21 cellular contexts compared by ENCODE assay signal in genomic region chr15:73143763-73144155, GRCh38.
DNase-seq lines count a peak whose midpoint lies in the region; ATAC-seq and TF ChIP-seq lines count a peak whose summit lies in the region.
"Had no signal": no experiment of that assay in that cellular context is flagged by ENCODE, and none has a peak within 500 bp of the region (broad histone marks: within the 10 kb centered on the region; RNA-seq: fewer than 3 reads in every experiment).

No MANE protein-coding gene starts in this region.

- H3K4me1 ChIP-seq in prostate gland (replicated peaks) = no peaks in the 10 kb centered on the region
- H3K4me1 ChIP-seq: BLaER1 had no signal

- intact Hi-C loops in activated CD4-positive, alpha-beta T cell treated with anti-CD3 and anti-CD28 coated beads for 36 hours (cut with DNase I, micrococcal nuclease) = loop anchor here in 1 of 2 experiments (1.0 to 10.0 kb wide), 5 partner anchors 84 to 507 kb away; partner anchors contain the start of genes ADPGK, NEO1 and NPTN
- intact Hi-C loops in prostate gland (cut with DNase I) = no loop called here

- WGBS in prostate gland = 86% methylated on average over 1 of the region's 1 CpG

- CTCF ChIA-PET in activated CD4-positive, alpha-beta T cell treated with anti-CD3 and anti-CD28 coated beads for 36 hours (lab: Charles Lee) = no interaction called here

- H3K27me3 ChIP-seq in prostate gland (replicated peaks; ENCODE audit: insufficient read depth) = no peaks in the 10 kb centered on the region
- H3K27me3 ChIP-seq: BLaER1 had no signal

- H3K4me1 Mint-ChIP-seq in activated CD4-positive, alpha-beta T cell treated with anti-CD3 and anti-CD28 coated beads for 36 hours = peaks cover 43% of the 10 kb centered on the region
- H3K4me1 Mint-ChIP-seq in activated naive CD8-positive, alpha-beta T cell (ENCODE audit: low read depth) = peaks cover 17% of the 10 kb centered on the region
- peaks cover 22% of the 10 kb centered on the region for H3K4me1 Mint-ChIP-seq in activated naive CD8-positive, alpha-beta T cell treated with anti-CD3 and anti-CD28 coated beads for 36 hours
- peaks cover 7% of the 10 kb centered on the region for H3K4me1 Mint-ChIP-seq in activated naive CD8-positive, alpha-beta T cell treated with anti-CD3 and anti-CD28 coated beads, Interleukin-2, amount 10 ng/mL, durations not matched to agents 7 days and 5 days

- H3K9me3 ChIP-seq in prostate gland = no peaks in the 10 kb centered on the region
- H3K9me3 ChIP-seq: BLaER1 had no signal

- H3K36me3 Mint-ChIP-seq in activated CD4-positive, alpha-beta T cell treated with anti-CD3 and anti-CD28 coated beads for 36 hours (ENCODE audit: low read depth) = peaks cover 6% of the 10 kb centered on the region
- peaks cover 15% of the 10 kb centered on the region for H3K36me3 Mint-ChIP-seq in activated naive CD8-positive, alpha-beta T cell
- H3K36me3 Mint-ChIP-seq in activated naive CD8-positive, alpha-beta T cell treated with anti-CD3 and anti-CD28 coated beads for 36 hours = peaks cover 9% of the 10 kb centered on the region
- peaks cover 5% of the 10 kb centered on the region for H3K36me3 Mint-ChIP-seq in activated naive CD8-positive, alpha-beta T cell treated with anti-CD3 and anti-CD28 coated beads, Interleukin-2, amount 10 ng/mL, durations not matched to agents 7 days and 5 days

- no peak for TF ChIP-seq CTCF in prostate gland (IDR thresholded peaks at IDR 0.05)

- no peak overlapping the region for H3K27ac ChIP-seq in prostate gland
- H3K27ac ChIP-seq: BLaER1, GM23248, PC-9 had no signal

- no peak for DNase-seq in activated CD4-positive, alpha-beta T cell treated with anti-CD3 and anti-CD28 coated beads for 36 hours
- no peak for DNase-seq in activated CD4-positive, alpha-beta T cell treated with anti-CD3 and anti-CD28 coated beads for 1 hour
- no peak for DNase-seq in activated naive CD8-positive, alpha-beta T cell treated with anti-CD3 and anti-CD28 coated beads for 36 hours
- DNase-seq in activated naive CD8-positive, alpha-beta T cell treated with anti-CD3 and anti-CD28 coated beads, Interleukin-2, amount 10 ng/mL, durations not matched to agents 7 days and 5 days = no peak
- DNase-seq in prostate gland (ENCODE audit: low spot score) (no peak), DMS153 (lab: John Stamatoyannopoulos, UW) (no peak)
- no peak for DNase-seq in stimulated activated naive CD4-positive, alpha-beta T cell (lab: John Stamatoyannopoulos, UW)
- DNase-seq: DND-41, GDM1, GM23248, HCEC 1CT, IMR-90, Karpas-422, MM.1S, NCI-H1092 treated with DMSO at 0.1 percent for 48 hours, NCI-H2081 treated with DMSO at 0.1 percent for 48 hours, NCI-H510A, NCI-H82, PC-9 had no signal

- no peaks in the 10 kb centered on the region for H3K36me3 ChIP-seq in prostate gland

- no peak overlapping the region for H3K4me3 ChIP-seq in prostate gland
- H3K4me3 ChIP-seq: BLaER1, GM23248, PC-9 had no signal

- no peaks in the 10 kb centered on the region for H3K9me3 Mint-ChIP-seq in activated CD4-positive, alpha-beta T cell treated with anti-CD3 and anti-CD28 coated beads for 36 hours (ENCODE audit: low read depth)
- no peaks in the 10 kb centered on the region for H3K9me3 Mint-ChIP-seq in activated naive CD8-positive, alpha-beta T cell (ENCODE audit: low read depth)
- no peaks in the 10 kb centered on the region for H3K9me3 Mint-ChIP-seq in activated naive CD8-positive, alpha-beta T cell treated with anti-CD3 and anti-CD28 coated beads for 36 hours
- H3K9me3 Mint-ChIP-seq in activated naive CD8-positive, alpha-beta T cell treated with anti-CD3 and anti-CD28 coated beads, Interleukin-2, amount 10 ng/mL, durations not matched to agents 7 days and 5 days = peaks cover 5% of the 10 kb centered on the region

- TF ChIP-seq POLR2A in prostate gland (IDR thresholded peaks at IDR 0.05) = no peak

- ATAC-seq in activated CD4-positive, alpha-beta T cell treated with anti-CD3 and anti-CD28 coated beads for 36 hours = no peak
- ATAC-seq in activated naive CD8-positive, alpha-beta T cell treated with anti-CD3 and anti-CD28 coated beads, Interleukin-2, amount 10 ng/mL, durations not matched to agents 7 days and 5 days (ENCODE audit: low read depth) = no peak

- POLR2A ChIA-PET in activated CD4-positive, alpha-beta T cell treated with anti-CD3 and anti-CD28 coated beads for 36 hours (lab: Charles Lee) = no interaction called here
- POLR2A ChIA-PET in activated naive CD8-positive, alpha-beta T cell treated with anti-CD3 and anti-CD28 coated beads, Interleukin-2, amount 10 ng/mL, durations not matched to agents 7 days and 5 days (lab: Charles Lee) = no interaction called here

- peak overlapping the region; percentile 87 for H3K27ac Mint-ChIP-seq in activated CD4-positive, alpha-beta T cell treated with anti-CD3 and anti-CD28 coated beads for 36 hours
- H3K27ac Mint-ChIP-seq in activated naive CD8-positive, alpha-beta T cell = peak overlapping the region; percentile 35
- no peak overlapping the region for H3K27ac Mint-ChIP-seq in activated naive CD8-positive, alpha-beta T cell treated with anti-CD3 and anti-CD28 coated beads for 36 hours
- peak overlapping the region; percentile 5 for H3K27ac Mint-ChIP-seq in activated naive CD8-positive, alpha-beta T cell treated with anti-CD3 and anti-CD28 coated beads, Interleukin-2, amount 10 ng/mL, durations not matched to agents 7 days and 5 days

- no peak overlapping the region for H3K4me3 Mint-ChIP-seq in activated CD4-positive, alpha-beta T cell treated with anti-CD3 and anti-CD28 coated beads for 36 hours
- no peak overlapping the region for H3K4me3 Mint-ChIP-seq in activated naive CD8-positive, alpha-beta T cell
- H3K4me3 Mint-ChIP-seq in activated naive CD8-positive, alpha-beta T cell treated with anti-CD3 and anti-CD28 coated beads for 36 hours = no peak overlapping the region
- no peak overlapping the region for H3K4me3 Mint-ChIP-seq in activated naive CD8-positive, alpha-beta T cell treated with anti-CD3 and anti-CD28 coated beads, Interleukin-2, amount 10 ng/mL, durations not matched to agents 7 days and 5 days

- no peaks in the 10 kb centered on the region for H3K27me3 Mint-ChIP-seq in activated CD4-positive, alpha-beta T cell treated with anti-CD3 and anti-CD28 coated beads for 36 hours
- H3K27me3 Mint-ChIP-seq in activated naive CD8-positive, alpha-beta T cell = no peaks in the 10 kb centered on the region
- H3K27me3 Mint-ChIP-seq in activated naive CD8-positive, alpha-beta T cell treated with anti-CD3 and anti-CD28 coated beads for 36 hours = no peaks in the 10 kb centered on the region
- H3K27me3 Mint-ChIP-seq in activated naive CD8-positive, alpha-beta T cell treated with anti-CD3 and anti-CD28 coated beads, Interleukin-2, amount 10 ng/mL, durations not matched to agents 7 days and 5 days = peaks cover 8% of the 10 kb centered on the region
